Comparison of ENCODE assay signal across 11 cellular contexts in the genomic region with DNA sequence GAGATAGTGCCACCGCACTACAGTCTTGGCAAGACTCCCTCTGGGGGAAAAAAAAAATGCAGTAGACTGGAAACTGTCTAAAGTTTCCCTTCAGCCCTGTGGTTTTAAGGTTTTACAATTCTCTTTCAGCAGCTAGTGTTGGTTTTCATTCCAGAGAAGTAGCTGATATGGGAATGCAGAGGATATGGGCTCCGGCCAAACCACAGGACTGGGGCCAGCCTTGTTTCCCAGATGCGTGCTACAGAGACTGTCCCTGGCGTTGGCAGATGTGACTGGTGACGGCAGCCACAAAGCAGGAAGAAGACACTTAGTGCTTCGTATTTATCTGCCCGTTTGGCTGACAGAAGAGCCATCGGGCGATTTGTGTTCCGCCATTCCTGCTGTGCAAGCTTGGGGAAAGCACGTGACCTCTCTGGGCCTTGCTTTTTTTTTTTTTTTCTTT. TPM values are rescaled to one million over a fixed set of nuclear protein-coding genes. Genes with fewer than 3 reads are reported as not detected.
A peak's percentile ranks its signal among the peaks of the same experiment; 100 is the strongest.
DNase-seq lines count a peak whose midpoint lies in the region; ATAC-seq and TF ChIP-seq lines count a peak whose summit lies in the region.
"Had no signal": no experiment of that assay in that cellular context is flagged by ENCODE, and none has a peak within 500 bp of the region (broad histone marks: within the 10 kb centered on the region; RNA-seq: fewer than 3 reads in every experiment).

No MANE protein-coding gene starts in this region.

- peak; percentile 72 for DNase-seq in NCI-H226
- peak; percentile 74 for DNase-seq in choroid plexus epithelial cell (ENCODE audit: low read depth)
- DNase-seq in mucosa of gallbladder (ENCODE audit: low spot score): peak; percentile 57
- DNase-seq in vagina (ENCODE audit: extremely low spot score in 2 of 2): no peak
- DNase-seq in NCI-H146 (lab: John Stamatoyannopoulos, UW): no peak
- DNase-seq: NCI-H1417 treated with DMSO at 0.1 percent for 48 hours; stimulated activated naive CD8-positive, alpha-beta T cell treated with anti-CD3 and anti-CD28 coated beads, Interleukin-15, amount 100 ng/mL, for 72 hours had no signal

- TF ChIP-seq CTCF in choroid plexus epithelial cell (conservative IDR thresholded peaks at IDR 0.05; ENCODE audit: low read depth, low read length) (peak; percentile 7), vagina (IDR thresholded peaks at IDR 0.05) (no peak)

- H3K36me3 ChIP-seq in BLaER1 treated with 17β-estradiol and CSF1 and Interleukin-3, amounts not matched to agents 10 nM and 100 nM: no peaks in the 10 kb centered on the region
- no peaks in the 10 kb centered on the region for H3K36me3 ChIP-seq in vagina

- ATAC-seq in GM18909 (IDR thresholded peaks at IDR 0.05; ENCODE audit: poor library complexity, unreplicated experiment): no peak
- no peak for ATAC-seq in GM21390 (IDR thresholded peaks at IDR 0.05; ENCODE audit: unreplicated experiment)
- ATAC-seq: stimulated activated naive CD8-positive, alpha-beta T cell treated with anti-CD3 and anti-CD28 coated beads, Interleukin-15, amount 100 ng/mL, for 72 hours had no signal

- H3K9ac ChIP-seq in BLaER1 treated with 17β-estradiol and CSF1 and Interleukin-3, amounts not matched to agents 10 nM and 100 nM: peak overlapping the region in 3 of 11 experiments; percentile 13 to 18 (median 15); a peak in 3 of 22 replicates

- TF ChIP-seq POLR2A in vagina (IDR thresholded peaks at IDR 0.05): no peak

- H3K27ac ChIP-seq in BLaER1 treated with 17β-estradiol and CSF1 and Interleukin-3, amounts not matched to agents 10 nM and 100 nM: no peak overlapping the region
- H3K27ac ChIP-seq in vagina: no peak overlapping the region
- H3K27ac ChIP-seq: skin epidermis had no signal

- H3K9me3 ChIP-seq in BLaER1 treated with 17β-estradiol and CSF1 and Interleukin-3, amounts not matched to agents 10 nM and 100 nM (replicated peaks in 1 of 11): no peaks in the 10 kb centered on the region
- H3K9me3 ChIP-seq in vagina: no peaks in the 10 kb centered on the region

- H3K4me1 ChIP-seq in BLaER1 treated with 17β-estradiol and CSF1 and Interleukin-3, amounts not matched to agents 10 nM and 100 nM: peaks cover 8 to 22% (median 18%) of the 10 kb centered on the region in 10 experiments; a peak in 19 of 20 replicates
- no peaks in the 10 kb centered on the region for H3K4me1 ChIP-seq in vagina

- H3K4me3 ChIP-seq in BLaER1 treated with 17β-estradiol and CSF1 and Interleukin-3, amounts not matched to agents 10 nM and 100 nM: no peak overlapping the region
- H3K4me3 ChIP-seq in choroid plexus epithelial cell (ENCODE audit: low read depth, low read length): no peak overlapping the region
- no peak overlapping the region for H3K4me3 ChIP-seq in vagina
- H3K4me3 ChIP-seq: skin epidermis had no signal

- H3K4me2 ChIP-seq in BLaER1 treated with 17β-estradiol and CSF1 and Interleukin-3, amounts not matched to agents 10 nM and 100 nM: peak overlapping the region; percentile 11 to 65 (median 45); a peak in 19 of 22 replicates

- intact Hi-C loops in vagina (cut with DNase I): no loop called here

- no peaks in the 10 kb centered on the region for H4K20me1 ChIP-seq in BLaER1 treated with 17β-estradiol and CSF1 and Interleukin-3, amounts not matched to agents 10 nM and 100 nM

- no peaks in the 10 kb centered on the region for H3K27me3 ChIP-seq in BLaER1 treated with 17β-estradiol and CSF1 and Interleukin-3, amounts not matched to agents 10 nM and 100 nM
- no peaks in the 10 kb centered on the region for H3K27me3 ChIP-seq in vagina

RNA-seq across cellular contexts. Expression of a gene that starts 43.2 kb away (rescaled TPM):
- total RNA-seq in mucosa of gallbladder (5.8 TPM), vagina (5.4 TPM)

RNA-seq across cellular contexts. Expression of a gene that starts 43.3 kb away (rescaled TPM):
- 4.2 TPM for total RNA-seq in mucosa of gallbladder
- 6.4 TPM for total RNA-seq in vagina

RNA-seq across cellular contexts. Expression of a gene that starts 53.6 kb away (rescaled TPM):
- total RNA-seq in mucosa of gallbladder (1.6 TPM), vagina (32.9 TPM)

Comparison
In these comparisons a context has a peak if more than half of its experiments do, and no peak if none do; other contexts are left out.
1. DNase-seq: peak in NCI-H226 (single experiment), choroid plexus epithelial cell (single experiment) and mucosa of gallbladder (single experiment); none in vagina (0 of 2) and NCI-H146 (single experiment).
2. RNA of a gene that starts 53.6 kb away (total RNA-seq): 32.9 TPM in vagina (single experiment); 1.6 TPM in mucosa of gallbladder (single experiment); every median in the first group is over 10 times any median in the second.